ENCODE assay signal across 17 cellular contexts in the genomic region with DNA sequence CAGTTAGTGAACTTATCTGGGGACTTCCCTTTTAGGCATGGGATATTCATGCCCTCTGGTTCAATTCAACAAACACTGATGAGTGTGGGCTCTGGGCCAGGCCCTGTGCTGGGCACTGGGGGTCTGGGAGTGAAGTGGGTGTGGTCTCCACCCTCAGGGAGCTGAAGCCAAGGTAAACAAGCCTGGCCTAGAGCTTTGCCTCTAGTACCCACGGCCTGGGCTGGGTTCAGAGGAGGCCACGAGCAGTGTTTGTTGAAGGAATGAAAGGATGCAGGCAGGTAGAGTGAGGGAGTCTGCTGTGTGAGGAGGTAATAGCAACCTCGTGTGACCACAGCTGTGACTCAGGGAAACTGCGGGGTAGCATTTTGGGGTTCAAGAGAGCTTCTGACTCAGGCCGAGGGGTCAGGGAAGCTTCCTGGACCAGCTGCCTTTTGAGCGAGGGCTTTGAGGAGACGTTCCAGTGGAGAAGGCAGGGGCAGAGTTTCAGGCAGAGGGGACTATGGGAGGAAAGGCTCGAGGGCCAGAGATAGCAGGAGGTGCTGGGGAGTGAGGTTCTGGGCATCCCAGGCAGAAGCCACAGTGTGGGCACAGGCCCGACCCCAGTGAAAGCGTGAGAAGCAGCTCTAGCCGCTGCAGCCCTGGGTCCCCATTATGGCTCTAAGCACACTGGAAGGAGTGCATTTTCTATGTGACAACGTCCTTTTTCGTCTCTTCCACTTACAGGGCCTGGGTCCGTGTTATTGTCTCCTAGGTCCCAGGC. TPM values are rescaled to one million over a fixed set of nuclear protein-coding genes. Genes with fewer than 3 reads are reported as not detected.
"Had no signal": no experiment of that assay in that cellular context is flagged by ENCODE, and none has a peak within 500 bp of the region (broad histone marks: within the 10 kb centered on the region; RNA-seq: fewer than 3 reads in every experiment).

No MANE protein-coding gene starts in this region.

- H3K27me3 ChIP-seq: adrenal gland, right atrium auricular region, transverse colon had no signal

- H3K4me3 Mint-ChIP-seq: brain; dendritic cell treated with granulocyte-macrophage colony-stimulating factor and Interleukin-4, amounts not matched to agents 40 ng/mL and 50 ng/mL, for 4 days; stimulated activated memory B cell treated with anti-CD40 and anti-IgM and Interleukin-4, amounts not matched to agents 10 μg/mL and 1 μg/mL and 100 μg/mL, for 72 hours; T-helper 1 cell treated with Interleukin-12 subunit alpha and Interleukin-12 subunit beta and Interleukin-4 antibody, amounts not matched to agents 30 μg/mL and 1 μg/mL, for 36 hours; WTC11 had no signal

- H3K27ac ChIP-seq: adrenal gland, right atrium auricular region, transverse colon had no signal

- H3K9me3 Mint-ChIP-seq: activated T-helper 2 cell treated with anti-CD3 and anti-CD28 coated beads, Interferon-gamma antibody, Interleukin-2, Interleukin-4, amounts not matched to agents 10 μg/mL and 5 μg/mL and 100 μg/mL, durations not matched to agents 14 hours and 24 hours and 36 hours; brain; dendritic cell treated with granulocyte-macrophage colony-stimulating factor and Interleukin-4, amounts not matched to agents 40 ng/mL and 50 ng/mL, for 4 days; stimulated activated memory B cell treated with anti-CD40 and anti-IgM and Interleukin-4, amounts not matched to agents 10 μg/mL and 1 μg/mL and 100 μg/mL, for 72 hours; T-helper 1 cell treated with Interleukin-12 subunit alpha and Interleukin-12 subunit beta and Interleukin-4 antibody, amounts not matched to agents 30 μg/mL and 1 μg/mL, for 36 hours; WTC11 had no signal

- H3K27me3 Mint-ChIP-seq: brain; stimulated activated memory B cell treated with anti-CD40 and anti-IgM and Interleukin-4, amounts not matched to agents 10 μg/mL and 1 μg/mL and 100 μg/mL, for 72 hours had no signal

- H3K4me3 ChIP-seq: adrenal gland, right atrium auricular region, transverse colon had no signal

- H3K36me3 Mint-ChIP-seq: brain; stimulated activated memory B cell treated with anti-CD40 and anti-IgM and Interleukin-4, amounts not matched to agents 10 μg/mL and 1 μg/mL and 100 μg/mL, for 72 hours; WTC11 had no signal

- H3K27ac Mint-ChIP-seq: activated T-helper 2 cell treated with anti-CD3 and anti-CD28 coated beads, Interferon-gamma antibody, Interleukin-2, Interleukin-4, amounts not matched to agents 10 μg/mL and 5 μg/mL and 100 μg/mL, durations not matched to agents 14 hours and 24 hours and 36 hours; dendritic cell treated with granulocyte-macrophage colony-stimulating factor and Interleukin-4, amounts not matched to agents 40 ng/mL and 50 ng/mL, for 4 days; stimulated activated memory B cell treated with anti-CD40 and anti-IgM and Interleukin-4, amounts not matched to agents 10 μg/mL and 1 μg/mL and 100 μg/mL, for 72 hours; T-helper 1 cell treated with Interleukin-12 subunit alpha and Interleukin-12 subunit beta and Interleukin-4 antibody, amounts not matched to agents 30 μg/mL and 1 μg/mL, for 36 hours; WTC11 had no signal

- H3K36me3 ChIP-seq: adrenal gland, right atrium auricular region, spleen, transverse colon had no signal

- DNase-seq: activated CD4-positive, alpha-beta T cell treated with anti-CD3 and anti-CD28 coated beads for 48 hours; activated CD8-positive, alpha-beta memory T cell treated with anti-CD3 and anti-CD28 coated beads for 24 hours; activated naive CD4-positive, alpha-beta T cell treated with anti-CD3 and anti-CD28 coated beads, Interleukin-2, amount 50 U/mL, for 16 hours; activated T-cell treated with anti-CD3 and anti-CD28 coated beads for 4 hours; adrenal gland; erythroblast; hypothalamus; spleen; stimulated activated CD4-positive, alpha-beta T cell treated with anti-CD3 and anti-CD28 coated beads, Interleukin-1b, Interleukin-23, amount 100 ng/mL, for 48 hours; transverse colon had no signal

- H3K9me3 ChIP-seq: adrenal gland, right atrium auricular region, spleen, transverse colon had no signal

- ATAC-seq: stimulated activated memory B cell treated with anti-CD40 and anti-IgM and Interleukin-4, amounts not matched to agents 10 μg/mL and 1 μg/mL and 100 μg/mL, for 72 hours had no signal

RNA-seq across cellular contexts. Expression of gene FOXS1, which starts 20.7 kb away (rescaled TPM):
- total RNA-seq: activated T-helper 2 cell treated with anti-CD3 and anti-CD28 coated beads, Interferon-gamma antibody, Interleukin-2, Interleukin-4, amounts not matched to agents 10 μg/mL and 5 μg/mL and 100 μg/mL, durations not matched to agents 14 hours and 24 hours and 36 hours; WTC11 had no signal

RNA-seq across cellular contexts. Expression of gene DUSP15, which starts 45.6 kb away (rescaled TPM):
- total RNA-seq: activated T-helper 2 cell treated with anti-CD3 and anti-CD28 coated beads, Interferon-gamma antibody, Interleukin-2, Interleukin-4, amounts not matched to agents 10 μg/mL and 5 μg/mL and 100 μg/mL, durations not matched to agents 14 hours and 24 hours and 36 hours had no signal

RNA-seq across cellular contexts. Expression of gene TTLL9, which starts 45.7 kb away (rescaled TPM):
- total RNA-seq: activated T-helper 2 cell treated with anti-CD3 and anti-CD28 coated beads, Interferon-gamma antibody, Interleukin-2, Interleukin-4, amounts not matched to agents 10 μg/mL and 5 μg/mL and 100 μg/mL, durations not matched to agents 14 hours and 24 hours and 36 hours; right atrium auricular region; transverse colon; WTC11 had no signal
